Comparison of ENCODE assay signal across 16 cellular contexts in the genomic region with DNA sequence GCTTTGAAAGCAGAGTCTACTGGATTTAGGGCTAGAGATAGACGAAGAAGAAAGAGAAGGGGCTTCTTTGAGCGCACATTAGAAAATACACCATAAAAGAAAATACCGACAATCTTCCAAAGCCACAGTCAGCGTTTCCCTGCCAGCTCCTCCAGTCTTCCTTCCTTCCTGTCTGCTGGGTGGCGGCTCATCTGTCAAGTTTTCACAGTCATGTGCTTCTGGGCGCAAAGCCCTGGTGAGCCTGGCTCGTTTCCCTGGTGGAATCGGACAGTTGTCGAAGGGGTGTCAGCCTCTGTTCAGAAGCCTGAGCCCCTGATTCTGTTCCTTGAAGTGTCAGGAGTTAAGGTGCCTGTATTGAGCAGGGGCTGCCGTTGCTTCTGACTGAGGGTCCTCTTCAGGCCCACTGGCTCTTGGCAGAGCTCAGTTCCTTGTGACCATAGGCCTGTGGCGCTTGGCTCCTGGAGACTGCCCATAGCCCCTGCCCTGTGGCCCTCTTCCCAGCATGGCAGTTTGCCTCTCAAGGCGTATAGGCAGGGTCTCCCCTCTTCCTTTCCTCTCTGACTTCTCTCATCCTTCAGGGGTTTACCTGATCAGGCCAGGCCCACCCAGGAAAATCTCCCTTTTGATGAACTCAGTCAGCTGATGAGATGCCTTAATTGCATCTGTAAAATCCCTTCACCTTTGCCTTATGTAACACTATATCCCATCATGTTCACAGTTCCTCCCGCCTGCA. TPM values are rescaled to one million over a fixed set of nuclear protein-coding genes. Genes with fewer than 3 reads are reported as not detected.
DNase-seq lines count a peak whose midpoint lies in the region; ATAC-seq and TF ChIP-seq lines count a peak whose summit lies in the region.
"Had no signal": no experiment of that assay in that cellular context is flagged by ENCODE, and none has a peak within 500 bp of the region (broad histone marks: within the 10 kb centered on the region; RNA-seq: fewer than 3 reads in every experiment).

No MANE protein-coding gene starts in this region.

- H3K27me3 Mint-ChIP-seq in dendritic cell treated with granulocyte-macrophage colony-stimulating factor and Interleukin-4, amounts not matched to agents 40 ng/mL and 50 ng/mL, for 4 days, result peaks cover 17% of the 10 kb centered on the region
- H3K27me3 Mint-ChIP-seq in naive thymus-derived CD4-positive, alpha-beta T cell, result no peaks in the 10 kb centered on the region
- H3K27me3 Mint-ChIP-seq: progenitor cell of endocrine pancreas; stimulated activated naive CD8-positive, alpha-beta T cell treated with anti-CD3 and anti-CD28 coated beads, Interleukin-15, Interleukin-2, amounts not matched to agents 100 ng/mL and 50 ng/mL, for 24 hours had no signal

- peaks cover 64% of the 10 kb centered on the region for H3F3A ChIP-seq in GM23248 (ENCODE audit: insufficient read depth)

- no TSS peak for BruUV-seq in A673 (replicated peaks; lab: Mats Ljungman, UMichigan)

- DNase-seq in A673 (ENCODE audit: low spot score), result peak; percentile 72
- peak; percentile 70 for DNase-seq in GM23248
- no peak for DNase-seq in naive thymus-derived CD4-positive, alpha-beta T cell
- DNase-seq in NCI-H345 treated with DMSO at 0.1 percent for 48 hours (lab: John Stamatoyannopoulos, UW; ENCODE audit: unreplicated experiment), result no peak
- DNase-seq in brain microvascular endothelial cell, result no peak
- DNase-seq in iPS-NIHi11 (ENCODE audit: low spot score), result no peak
- no peak for DNase-seq in breast epithelium (ENCODE audit: low spot score in 2 of 2)
- DNase-seq: activated CD4-positive, alpha-beta T cell treated with anti-CD3 and anti-CD28 coated beads for 1 hour; hypothalamus; stimulated activated CD4-positive, alpha-beta T cell treated with anti-CD3 and anti-CD28 coated beads, Interleukin-4, amount 100 ng/mL, for 4 hours had no signal

- no peaks in the 10 kb centered on the region for H3K9me3 ChIP-seq in A673 (ENCODE audit: low read depth, low read length, poor library complexity, severe bottlenecking)
- H3K9me3 ChIP-seq in GM23248 (ENCODE audit: low read depth), result no peaks in the 10 kb centered on the region
- H3K9me3 ChIP-seq in naive thymus-derived CD4-positive, alpha-beta T cell (ENCODE audit: control insufficient read depth in 2 of 3, low read length in 3 of 3), result no peaks in the 10 kb centered on the region
- no peaks in the 10 kb centered on the region for H3K9me3 ChIP-seq in breast epithelium

- no peaks in the 10 kb centered on the region for H3K9me2 ChIP-seq in GM23248 (ENCODE audit: insufficient read depth)

- no peaks in the 10 kb centered on the region for H4K20me1 ChIP-seq in GM23248 (ENCODE audit: insufficient read depth)

- H3K27ac ChIP-seq in A673 (ENCODE audit: low read depth, low read length, poor library complexity, severe bottlenecking), result peak overlapping the region; percentile 32
- no peak overlapping the region for H3K27ac ChIP-seq in GM23248
- no peak overlapping the region for H3K27ac ChIP-seq in naive thymus-derived CD4-positive, alpha-beta T cell (ENCODE audit: low read depth, low read length)
- no peak overlapping the region for H3K27ac ChIP-seq in brain microvascular endothelial cell
- no peak overlapping the region for H3K27ac ChIP-seq in breast epithelium
- H3K27ac ChIP-seq: C4-2B had no signal

- H3K36me3 ChIP-seq in A673 (ENCODE audit: insufficient read depth, low read length, poor library complexity, severe bottlenecking) (no peaks in the 10 kb centered on the region), GM23248 (ENCODE audit: low read depth) (no peaks in the 10 kb centered on the region), brain microvascular endothelial cell (replicated peaks) (peaks cover 5% of the 10 kb centered on the region), breast epithelium (no peaks in the 10 kb centered on the region)
- peaks cover 0 to 15% (median 0%) of the 10 kb centered on the region in 3 experiments for H3K36me3 ChIP-seq in naive thymus-derived CD4-positive, alpha-beta T cell (ENCODE audit: control insufficient read depth in 2 of 3, insufficient read depth in 3 of 3, low read length in 3 of 3)

- no peaks in the 10 kb centered on the region for H3K9me3 Mint-ChIP-seq in dendritic cell treated with granulocyte-macrophage colony-stimulating factor and Interleukin-4, amounts not matched to agents 40 ng/mL and 50 ng/mL, for 4 days
- H3K9me3 Mint-ChIP-seq in naive thymus-derived CD4-positive, alpha-beta T cell, result no peaks in the 10 kb centered on the region
- H3K9me3 Mint-ChIP-seq: activated T-helper 1 cell treated with anti-CD3 and anti-CD28 coated beads, Interleukin-12 subunit alpha, Interleukin-12 subunit beta, Interleukin-2, Interleukin-4 antibody, amounts not matched to agents 30 ng/mL and 10 ng/mL and 1 ng/mL, durations not matched to agents 14 hours and 24 hours and 36 hours; stimulated activated naive CD8-positive, alpha-beta T cell treated with anti-CD3 and anti-CD28 coated beads, Interleukin-15, Interleukin-2, amounts not matched to agents 100 ng/mL and 50 ng/mL, for 24 hours had no signal

- intact Hi-C loops in A673 (cut with micrococcal nuclease; ENCODE audit: unreplicated experiment) (no loop called here), breast epithelium (cut with DNase I; ENCODE audit: low total_unique reads) (loop anchor here (5.0 kb wide), 1 partner anchor 186 kb away; no protein-coding TSS in a partner anchor)
- intact Hi-C loops in dendritic cell treated with granulocyte-macrophage colony-stimulating factor and Interleukin-4, amounts not matched to agents 40 ng/mL and 50 ng/mL, for 4 days (cut with micrococcal nuclease), result no loop called here
- intact Hi-C loops in naive thymus-derived CD4-positive, alpha-beta T cell (cut with micrococcal nuclease), result no loop called here

- no peak overlapping the region for H2AFZ ChIP-seq in GM23248

- TF ChIP-seq CTCF in A673 (conservative IDR thresholded peaks at IDR 0.05; ENCODE audit: low read depth, low read length) (no peak), brain microvascular endothelial cell (IDR thresholded peaks at IDR 0.05; ENCODE audit: low read depth, low read length, missing control alignments) (no peak), breast epithelium (IDR thresholded peaks at IDR 0.05) (no peak)

- POLR2A ChIA-PET in A673 (lab: Charles Lee; ENCODE audit: low non-redundant PET), result interaction anchor here (0.6 kb wide), 1 partner anchor 35 kb away, joined by 3 read pairs; no protein-coding TSS in a partner anchor
- POLR2A ChIA-PET in naive thymus-derived CD4-positive, alpha-beta T cell (lab: Charles Lee), result no interaction called here

- H3K9ac ChIP-seq in GM23248, result peak overlapping the region; percentile 6; the same call in 1 of the 2 replicates

- no peak overlapping the region for H3K4me2 ChIP-seq in GM23248 (ENCODE audit: unreplicated experiment)

- in situ Hi-C loops in GM23248 (cut with MboI) (loop anchor here (5.0 kb wide), 1 partner anchor 186 kb away; no protein-coding TSS in a partner anchor), brain microvascular endothelial cell (cut with HindIII; ENCODE audit: low pct_ligation_motif_present, low sequenced_read_pairs) (loop anchor here (25.0 kb wide), 1 partner anchor 196 kb away; the partner anchor contains the start of gene SLX9)

- H3K4me3 Mint-ChIP-seq in dendritic cell treated with granulocyte-macrophage colony-stimulating factor and Interleukin-4, amounts not matched to agents 40 ng/mL and 50 ng/mL, for 4 days, result no peak overlapping the region
- H3K4me3 Mint-ChIP-seq in naive thymus-derived CD4-positive, alpha-beta T cell, result peak overlapping the region in 2 of 10 donors; percentile 8 to 31
- H3K4me3 Mint-ChIP-seq: activated T-helper 1 cell treated with anti-CD3 and anti-CD28 coated beads, Interleukin-12 subunit alpha, Interleukin-12 subunit beta, Interleukin-2, Interleukin-4 antibody, amounts not matched to agents 30 ng/mL and 10 ng/mL and 1 ng/mL, durations not matched to agents 14 hours and 24 hours and 36 hours; stimulated activated naive CD8-positive, alpha-beta T cell treated with anti-CD3 and anti-CD28 coated beads, Interleukin-15, Interleukin-2, amounts not matched to agents 100 ng/mL and 50 ng/mL, for 24 hours had no signal

- peak overlapping the region; percentile 42 for H3K27ac Mint-ChIP-seq in dendritic cell treated with granulocyte-macrophage colony-stimulating factor and Interleukin-4, amounts not matched to agents 40 ng/mL and 50 ng/mL, for 4 days
- peak overlapping the region in 6 of 9 donors; percentile 7 to 75 (median 33) for H3K27ac Mint-ChIP-seq in naive thymus-derived CD4-positive, alpha-beta T cell
- H3K27ac Mint-ChIP-seq: activated T-helper 1 cell treated with anti-CD3 and anti-CD28 coated beads, Interleukin-12 subunit alpha, Interleukin-12 subunit beta, Interleukin-2, Interleukin-4 antibody, amounts not matched to agents 30 ng/mL and 10 ng/mL and 1 ng/mL, durations not matched to agents 14 hours and 24 hours and 36 hours; progenitor cell of endocrine pancreas; stimulated activated naive CD8-positive, alpha-beta T cell treated with anti-CD3 and anti-CD28 coated beads, Interleukin-15, Interleukin-2, amounts not matched to agents 100 ng/mL and 50 ng/mL, for 24 hours had no signal

- CTCF ChIA-PET in A673 (lab: Charles Lee), result no interaction called here
- CTCF ChIA-PET in naive thymus-derived CD4-positive, alpha-beta T cell (lab: Charles Lee), result interaction anchor here (0.6 to 9.5 kb wide), 2 partner anchors 184 to 466 kb away, joined by 4 to 189 read pairs; no protein-coding TSS in a partner anchor

- H3K4me3 ChIP-seq in A673 (ENCODE audit: low read depth, low read length, poor library complexity, severe bottlenecking) (no peak overlapping the region), GM23248 (no peak overlapping the region), brain microvascular endothelial cell (ENCODE audit: low read depth, low read length) (no peak overlapping the region), breast epithelium (no peak overlapping the region)
- H3K4me3 ChIP-seq in naive thymus-derived CD4-positive, alpha-beta T cell (ENCODE audit: low read length), result no peak overlapping the region

- H3K79me2 ChIP-seq in GM23248 (ENCODE audit: insufficient read depth), result peaks cover 30% of the 10 kb centered on the region

- no peak for ATAC-seq in naive thymus-derived CD4-positive, alpha-beta T cell
- ATAC-seq: HCT116 had no signal

- H3K27me3 ChIP-seq in A673 (replicated peaks; ENCODE audit: insufficient read depth, low read depth, low read length, poor library complexity) (no peaks in the 10 kb centered on the region), GM23248 (replicated peaks; ENCODE audit: insufficient read depth) (no peaks in the 10 kb centered on the region), brain microvascular endothelial cell (replicated peaks) (no peaks in the 10 kb centered on the region), breast epithelium (no peaks in the 10 kb centered on the region)
- no peaks in the 10 kb centered on the region for H3K27me3 ChIP-seq in naive thymus-derived CD4-positive, alpha-beta T cell (ENCODE audit: control insufficient read depth in 2 of 2, insufficient read depth in 2 of 2, low read length in 2 of 2)

- peaks cover 42% of the 10 kb centered on the region for H3K4me1 Mint-ChIP-seq in dendritic cell treated with granulocyte-macrophage colony-stimulating factor and Interleukin-4, amounts not matched to agents 40 ng/mL and 50 ng/mL, for 4 days (ENCODE audit: low read depth)
- H3K4me1 Mint-ChIP-seq in naive thymus-derived CD4-positive, alpha-beta T cell, result peaks cover 16 to 28% (median 24%) of the 10 kb centered on the region in 7 donors

- no peaks in the 10 kb centered on the region for H3K36me3 Mint-ChIP-seq in dendritic cell treated with granulocyte-macrophage colony-stimulating factor and Interleukin-4, amounts not matched to agents 40 ng/mL and 50 ng/mL, for 4 days (ENCODE audit: low read depth)
- peaks cover 0 to 13% (median 6%) of the 10 kb centered on the region in 5 donors for H3K36me3 Mint-ChIP-seq in naive thymus-derived CD4-positive, alpha-beta T cell

- 35 to 43% methylated on average over 13 of the region's 13 CpGs for WGBS in GM23248 (ENCODE audit: low coverage in 1 of 2, low lambda C conversion rate in 2 of 2, missing lambda C conversion rate in 2 of 2), 2 experiments

- peaks cover 64% of the 10 kb centered on the region for H3K4me1 ChIP-seq in A673 (ENCODE audit: insufficient read depth, low read length, poor library complexity, severe bottlenecking)
- H3K4me1 ChIP-seq in GM23248 (ENCODE audit: insufficient read depth), result peaks cover 55% of the 10 kb centered on the region
- peaks cover 0 to 7% of the 10 kb centered on the region in 2 donors for H3K4me1 ChIP-seq in naive thymus-derived CD4-positive, alpha-beta T cell (ENCODE audit: control insufficient read depth in 2 of 2, insufficient read depth in 2 of 2, low read length in 2 of 2)
- no peaks in the 10 kb centered on the region for H3K4me1 ChIP-seq in breast epithelium

- TF ChIP-seq POLR2A in breast epithelium (IDR thresholded peaks at IDR 0.05), result no peak

RNA-seq across cellular contexts. Expression of gene ADARB1, which starts 58.6 kb away (rescaled TPM):
- total RNA-seq in A673 (2021), result 22.6 and 31.9 TPM in 2 replicates
- 17.4 and 22.6 TPM in 2 replicates for total RNA-seq in GM23248 (2014; rRNA removed; shearing (Covaris generic))
- polyA plus RNA-seq in GM23248 (2016; fragmentation: Nextera tagmentation; extraction: Ambion mirVana), result 16.3 and 18.7 TPM in 2 replicates
- total RNA-seq in naive thymus-derived CD4-positive, alpha-beta T cell, result 10 to 100 TPM; 35.7 to 52.2 (median 38.9) TPM
- 10 to 100 TPM in 1 of 2 donors, 1 to 10 TPM in 1; 6.2 to 11.7 TPM for polyA plus RNA-seq in naive thymus-derived CD4-positive, alpha-beta T cell
- 10 to 100 TPM; 19.9 to 21.3 (median 20.0) TPM for total RNA-seq in breast epithelium

Comparison
In these comparisons a context has a peak if more than half of its experiments do, and no peak if none do; other contexts are left out.
1. DNase-seq: peak in A673 (single experiment) and GM23248 (single experiment); none in naive thymus-derived CD4-positive, alpha-beta T cell (0 of 9), NCI-H345 treated with DMSO at 0.1 percent for 48 hours (single experiment), brain microvascular endothelial cell (single experiment), iPS-NIHi11 (single experiment) and breast epithelium (0 of 2).